Comparison of ENCODE assay signal across 14 cellular contexts in the genomic region with DNA sequence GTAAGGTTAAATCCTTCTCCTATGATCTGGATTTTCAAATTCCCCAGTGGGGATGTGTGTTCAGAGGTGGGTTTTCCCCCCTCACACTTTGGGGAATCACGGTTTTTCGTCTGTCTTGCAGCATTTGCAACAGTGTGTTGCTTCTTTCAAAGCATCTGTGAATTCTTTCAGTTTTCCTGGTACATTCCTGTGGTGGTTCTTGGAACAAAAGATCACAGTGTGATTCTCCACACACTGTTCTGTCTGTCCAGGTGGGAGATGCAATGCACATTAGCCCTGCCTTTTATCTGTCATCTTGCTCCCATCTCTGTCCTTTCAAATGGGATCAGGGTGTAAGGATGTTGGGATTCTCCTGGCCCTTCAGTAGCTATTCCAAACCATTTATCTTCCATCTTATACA. TPM values are rescaled to one million over a fixed set of nuclear protein-coding genes. Genes with fewer than 3 reads are reported as not detected.
DNase-seq lines count a peak whose midpoint lies in the region; ATAC-seq and TF ChIP-seq lines count a peak whose summit lies in the region.
"Had no signal": no experiment of that assay in that cellular context is flagged by ENCODE, and none has a peak within 500 bp of the region (broad histone marks: within the 10 kb centered on the region; RNA-seq: fewer than 3 reads in every experiment).

No MANE protein-coding gene starts in this region.

- H3K27me3 ChIP-seq in heart left ventricle (no peaks in the 10 kb centered on the region), vagina (no peaks in the 10 kb centered on the region)

- no peak for TF ChIP-seq POLR2A in heart left ventricle (IDR thresholded peaks at IDR 0.05)
- no peak for TF ChIP-seq POLR2A in vagina (IDR thresholded peaks at IDR 0.05)

- peak overlapping the region in 10 of 12 donors; percentile 48 to 76 (median 64) for H3K27ac ChIP-seq in heart left ventricle
- H3K27ac ChIP-seq in vagina = no peak overlapping the region

- H3K27me3 Mint-ChIP-seq in activated T-helper 1 cell treated with anti-CD3 and anti-CD28 coated beads, Interleukin-12 subunit alpha, Interleukin-12 subunit beta, Interleukin-2, Interleukin-4 antibody, amounts not matched to agents 30 ng/mL and 10 ng/mL and 1 ng/mL, durations not matched to agents 14 hours and 24 hours and 36 hours (ENCODE audit: insufficient read depth) = no peaks in the 10 kb centered on the region
- no peaks in the 10 kb centered on the region for H3K27me3 Mint-ChIP-seq in natural killer cell treated with Interleukin-12 subunit alpha and Interleukin-12 subunit beta and Interleukin-15 and Interleukin-18, amount 100 ng/mL, for 72 hours

- TF ChIP-seq CTCF in heart left ventricle (IDR thresholded peaks at IDR 0.05) (no peak), vagina (IDR thresholded peaks at IDR 0.05) (no peak)

- WGBS in heart left ventricle, 4 donors = 85 to 99% (median 89%) methylated on average over 2 of the region's 2 CpGs

- H3K27ac Mint-ChIP-seq in activated T-helper 1 cell treated with anti-CD3 and anti-CD28 coated beads, Interleukin-12 subunit alpha, Interleukin-12 subunit beta, Interleukin-2, Interleukin-4 antibody, amounts not matched to agents 30 ng/mL and 10 ng/mL and 1 ng/mL, durations not matched to agents 14 hours and 24 hours and 36 hours = peak overlapping the region; percentile 95
- peak overlapping the region; percentile 92 to 97 for H3K27ac Mint-ChIP-seq in natural killer cell treated with Interleukin-12 subunit alpha and Interleukin-12 subunit beta and Interleukin-15 and Interleukin-18, amount 100 ng/mL, for 72 hours

- H3K4me3 Mint-ChIP-seq in activated T-helper 1 cell treated with anti-CD3 and anti-CD28 coated beads, Interleukin-12 subunit alpha, Interleukin-12 subunit beta, Interleukin-2, Interleukin-4 antibody, amounts not matched to agents 30 ng/mL and 10 ng/mL and 1 ng/mL, durations not matched to agents 14 hours and 24 hours and 36 hours = no peak overlapping the region
- peak overlapping the region; percentile 78 for H3K4me3 Mint-ChIP-seq in natural killer cell treated with Interleukin-12 subunit alpha and Interleukin-12 subunit beta and Interleukin-15 and Interleukin-18, amount 100 ng/mL, for 72 hours
- H3K4me3 Mint-ChIP-seq: CD14-positive monocyte had no signal

- H3K36me3 ChIP-seq in heart left ventricle = peaks cover 0 to 45% (median 19%) of the 10 kb centered on the region in 9 donors
- peaks cover 0 to 8% of the 10 kb centered on the region in 2 donors for H3K36me3 ChIP-seq in vagina

- H3K4me3 ChIP-seq in heart left ventricle (no peak overlapping the region), vagina (no peak overlapping the region)
- H3K4me3 ChIP-seq: HAP-1 had no signal

- H3K4me1 ChIP-seq in heart left ventricle (peaks cover 0 to 31% (median 8%) of the 10 kb centered on the region in 12 donors), vagina (no peaks in the 10 kb centered on the region)
- H3K4me1 ChIP-seq: HAP-1 had no signal

- H3K4me1 Mint-ChIP-seq in activated T-helper 1 cell treated with anti-CD3 and anti-CD28 coated beads, Interleukin-12 subunit alpha, Interleukin-12 subunit beta, Interleukin-2, Interleukin-4 antibody, amounts not matched to agents 30 ng/mL and 10 ng/mL and 1 ng/mL, durations not matched to agents 14 hours and 24 hours and 36 hours (ENCODE audit: low read depth) = peaks cover 89% of the 10 kb centered on the region
- peaks cover 79 to 86% of the 10 kb centered on the region in 2 donors for H3K4me1 Mint-ChIP-seq in natural killer cell treated with Interleukin-12 subunit alpha and Interleukin-12 subunit beta and Interleukin-15 and Interleukin-18, amount 100 ng/mL, for 72 hours (ENCODE audit: low read depth in 2 of 2)

- ATAC-seq in heart left ventricle = no peak
- ATAC-seq in natural killer cell treated with Interleukin-12 subunit alpha and Interleukin-12 subunit beta and Interleukin-15 and Interleukin-18, amount 100 ng/mL, for 72 hours = no peak

- H3K36me3 Mint-ChIP-seq in activated T-helper 1 cell treated with anti-CD3 and anti-CD28 coated beads, Interleukin-12 subunit alpha, Interleukin-12 subunit beta, Interleukin-2, Interleukin-4 antibody, amounts not matched to agents 30 ng/mL and 10 ng/mL and 1 ng/mL, durations not matched to agents 14 hours and 24 hours and 36 hours (ENCODE audit: low read depth) = peaks cover 88% of the 10 kb centered on the region
- H3K36me3 Mint-ChIP-seq in natural killer cell treated with Interleukin-12 subunit alpha and Interleukin-12 subunit beta and Interleukin-15 and Interleukin-18, amount 100 ng/mL, for 72 hours = peaks cover 80% of the 10 kb centered on the region

- peaks cover 42% of the 10 kb centered on the region for H3K9me3 Mint-ChIP-seq in activated T-helper 1 cell treated with anti-CD3 and anti-CD28 coated beads, Interleukin-12 subunit alpha, Interleukin-12 subunit beta, Interleukin-2, Interleukin-4 antibody, amounts not matched to agents 30 ng/mL and 10 ng/mL and 1 ng/mL, durations not matched to agents 14 hours and 24 hours and 36 hours
- H3K9me3 Mint-ChIP-seq in natural killer cell treated with Interleukin-12 subunit alpha and Interleukin-12 subunit beta and Interleukin-15 and Interleukin-18, amount 100 ng/mL, for 72 hours = peaks cover 18% of the 10 kb centered on the region

- intact Hi-C loops in heart left ventricle (cut with DNase I) = loop anchor here in 1 of 10 donors (5.0 kb wide), 1 partner anchor 84 kb away; no protein-coding TSS in a partner anchor
- intact Hi-C loops in cardiac septum (cut with DNase I) = no loop called here
- intact Hi-C loops in activated T-helper 1 cell treated with anti-CD3 and anti-CD28 coated beads, Interleukin-12 subunit alpha, Interleukin-12 subunit beta, Interleukin-2, Interleukin-4 antibody, amounts not matched to agents 30 ng/mL and 10 ng/mL and 1 ng/mL, durations not matched to agents 14 hours and 24 hours and 36 hours (cut with micrococcal nuclease) = no loop called here
- intact Hi-C loops in vagina (cut with DNase I) = no loop called here

- H3K9me3 ChIP-seq in heart left ventricle (peaks cover 0 to 12% (median 6%) of the 10 kb centered on the region in 12 donors), vagina (no peaks in the 10 kb centered on the region)
- H3K9me3 ChIP-seq: HAP-1 had no signal

- no peak for DNase-seq in heart left ventricle
- no peak for DNase-seq in cardiac septum (ENCODE audit: low spot score)
- no peak for DNase-seq in activated T-helper 1 cell treated with anti-CD3 and anti-CD28 coated beads, Interleukin-12 subunit alpha, Interleukin-12 subunit beta, Interleukin-2, Interleukin-4 antibody, amounts not matched to agents 30 ng/mL and 10 ng/mL and 1 ng/mL, durations not matched to agents 14 hours and 24 hours and 36 hours (ENCODE audit: low spot score)
- DNase-seq in astrocyte of the hippocampus (ENCODE audit: low read depth, low spot score) = peak; percentile 42
- no peak for DNase-seq in natural killer cell treated with Interleukin-12 subunit alpha and Interleukin-12 subunit beta and Interleukin-15 and Interleukin-18, amount 100 ng/mL, for 72 hours (ENCODE audit: low spot score)
- no peak for DNase-seq in vagina (ENCODE audit: extremely low spot score in 2 of 2)
- no peak for DNase-seq in dedifferentiated amniotic fluid mesenchymal stem cell (ENCODE audit: extremely low spot score)
- DNase-seq: COR-L47, DMS153, EL, NCI-H187 treated with DMSO at 0.1 percent for 48 hours, NCI-H446 had no signal

RNA-seq across cellular contexts. Expression of gene AGK, which starts 11.8 kb away (rescaled TPM):
- total RNA-seq in heart left ventricle = 10 to 100 TPM; 30.6 to 49.8 (median 41.3) TPM
- 10 to 100 TPM; 21.4 to 28.2 TPM for polyA plus RNA-seq in heart left ventricle
- total RNA-seq in cardiac septum = 32.7 TPM
- 174 and 179 TPM in 2 replicates for total RNA-seq in activated T-helper 1 cell treated with anti-CD3 and anti-CD28 coated beads, Interleukin-12 subunit alpha, Interleukin-12 subunit beta, Interleukin-2, Interleukin-4 antibody, amounts not matched to agents 30 ng/mL and 10 ng/mL and 1 ng/mL, durations not matched to agents 14 hours and 24 hours and 36 hours
- total RNA-seq in natural killer cell treated with Interleukin-12 subunit alpha and Interleukin-12 subunit beta and Interleukin-15 and Interleukin-18, amount 100 ng/mL, for 72 hours = 100 to 1,000 TPM in 1 of 2 donors, 10 to 100 TPM in 1; 86.9 to 140 TPM
- total RNA-seq in vagina = 21.1 TPM
